Comparison of ENCODE assay signal across 14 cellular contexts in genomic region chr10:34702093-34702952, GRCh38.
A peak's percentile ranks its signal among the peaks of the same experiment; 100 is the strongest.
DNase-seq lines count a peak whose midpoint lies in the region; TF ChIP-seq lines count a peak whose summit lies in the region.
"Had no signal": no experiment of that assay in that cellular context is flagged by ENCODE, and none has a peak within 500 bp of the region (broad histone marks: within the 10 kb centered on the region; RNA-seq: fewer than 3 reads in every experiment).

No MANE protein-coding gene starts in this region.

- DNase-seq in ELF-1 (ENCODE audit: low read depth, low spot score): peak; percentile 77
- no peak for DNase-seq in RWPE1 (ENCODE audit: low spot score)
- DNase-seq in esophagus squamous epithelium (lab: John Stamatoyannopoulos, UW): no peak
- DNase-seq in neural progenitor cell (ENCODE audit: low spot score): peak; percentile 54
- no peak for DNase-seq in NCI-H1417 (lab: John Stamatoyannopoulos, UW)
- DNase-seq in GM10266 (ENCODE audit: extremely low spot score): no peak
- no peak for DNase-seq in mucosa of gallbladder (ENCODE audit: low spot score)
- DNase-seq in SW480 (ENCODE audit: low spot score): no peak
- DNase-seq: activated CD4-positive, alpha-beta T cell treated with anti-CD3 and anti-CD28 coated beads, Interleukin-2, amount 10 ng/mL, durations not matched to agents 24 days and 14 days; activated naive CD8-positive, alpha-beta T cell treated with anti-CD3 and anti-CD28 coated beads for 36 hours; Calu3; GOT3; stimulated activated CD4-positive, alpha-beta T cell treated with anti-CD3 and anti-CD28 coated beads, Interleukin-4, amount 100 ng/mL, for 24 hours had no signal

- no peak overlapping the region for H3K27ac Mint-ChIP-seq in neural progenitor cell
- H3K27ac Mint-ChIP-seq: activated CD4-positive, alpha-beta T cell treated with anti-CD3 and anti-CD28 coated beads, Interleukin-2, amount 10 ng/mL, durations not matched to agents 24 days and 14 days; activated naive CD8-positive, alpha-beta T cell treated with anti-CD3 and anti-CD28 coated beads for 36 hours had no signal

- 41 to 42% methylated on average over 8 of the region's 8 CpGs for WGBS in esophagus squamous epithelium, 2 donors

- H3K27me3 Mint-ChIP-seq in neural progenitor cell (ENCODE audit: insufficient read depth, low read depth): no peaks in the 10 kb centered on the region

- H3K9ac ChIP-seq in neural progenitor cell: no peak overlapping the region

- CTCF ChIA-PET in RWPE1 (lab: Yijun Ruan, JAX): interaction anchor here (0.5 to 0.7 kb wide), 2 partner anchors 177 to 1192 kb away, joined by 3 read pairs; no protein-coding TSS in a partner anchor

- H3K9me3 Mint-ChIP-seq in neural progenitor cell: no peaks in the 10 kb centered on the region
- H3K9me3 Mint-ChIP-seq: activated CD4-positive, alpha-beta T cell treated with anti-CD3 and anti-CD28 coated beads, Interleukin-2, amount 10 ng/mL, durations not matched to agents 24 days and 14 days; activated naive CD8-positive, alpha-beta T cell treated with anti-CD3 and anti-CD28 coated beads for 36 hours; neural crest cell had no signal

- no peak overlapping the region for H3K4me3 Mint-ChIP-seq in neural progenitor cell
- H3K4me3 Mint-ChIP-seq: activated CD4-positive, alpha-beta T cell treated with anti-CD3 and anti-CD28 coated beads, Interleukin-2, amount 10 ng/mL, durations not matched to agents 24 days and 14 days; activated naive CD8-positive, alpha-beta T cell treated with anti-CD3 and anti-CD28 coated beads for 36 hours; neural crest cell had no signal

- H3K27me3 ChIP-seq in esophagus squamous epithelium (no peaks in the 10 kb centered on the region), neural progenitor cell (no peaks in the 10 kb centered on the region)

- peaks cover 54% of the 10 kb centered on the region for H3K4me1 Mint-ChIP-seq in neural progenitor cell

- H3K4me3 ChIP-seq in esophagus squamous epithelium (no peak overlapping the region), neural progenitor cell (no peak overlapping the region)

- peaks cover 37% of the 10 kb centered on the region for H4K20me1 ChIP-seq in neural progenitor cell (ENCODE audit: low read depth)

- H3K27ac ChIP-seq in RWPE1: peak overlapping the region; percentile 69
- H3K27ac ChIP-seq in esophagus squamous epithelium: peak overlapping the region; percentile 30 to 65 (median 58)
- peak overlapping the region; percentile 34 for H3K27ac ChIP-seq in neural progenitor cell

- H3K79me2 ChIP-seq in neural progenitor cell (ENCODE audit: low read depth): peaks cover 100% of the 10 kb centered on the region

- no peaks in the 10 kb centered on the region for H3K36me3 Mint-ChIP-seq in neural progenitor cell
- H3K36me3 Mint-ChIP-seq: activated naive CD8-positive, alpha-beta T cell treated with anti-CD3 and anti-CD28 coated beads for 36 hours had no signal

- peak overlapping the region; percentile 26 for H3K4me2 ChIP-seq in neural progenitor cell

- intact Hi-C loops in esophagus squamous epithelium (cut with DNase I): no loop called here

- H2AFZ ChIP-seq in neural progenitor cell (replicated peaks): no peak overlapping the region

- no peaks in the 10 kb centered on the region for H3K9me3 ChIP-seq in esophagus squamous epithelium
- no peaks in the 10 kb centered on the region for H3K9me3 ChIP-seq in neural progenitor cell (ENCODE audit: low read depth)

- POLR2A ChIA-PET in RWPE1 (lab: Yijun Ruan, JAX; ENCODE audit: low non-redundant PET): no interaction called here

- H3F3A ChIP-seq in neural progenitor cell (ENCODE audit: low read depth): peaks cover 10% of the 10 kb centered on the region

- TF ChIP-seq POLR2A in esophagus squamous epithelium (IDR thresholded peaks at IDR 0.05): no peak

- H3K36me3 ChIP-seq in esophagus squamous epithelium (no peaks in the 10 kb centered on the region), neural progenitor cell (no peaks in the 10 kb centered on the region)

- TF ChIP-seq CTCF in RWPE1 (conservative IDR thresholded peaks at IDR 0.05; ENCODE audit: low read depth) (no peak), esophagus squamous epithelium (IDR thresholded peaks at IDR 0.05) (peak in 2 of 6 experiments; percentile 4 to 10), neural progenitor cell (IDR thresholded peaks at IDR 0.05) (no peak), GM10266 (IDR thresholded peaks at IDR 0.05; ENCODE audit: control insufficient read depth, insufficient read depth, low read depth, missing control alignments) (no peak)

- peaks cover 13 to 91% (median 24%) of the 10 kb centered on the region in 3 donors for H3K4me1 ChIP-seq in esophagus squamous epithelium
- H3K4me1 ChIP-seq in neural progenitor cell: peaks cover 19% of the 10 kb centered on the region

Comparison
In these comparisons a context has a peak if more than half of its experiments do, and no peak if none do; other contexts are left out.
1. DNase-seq: peak in ELF-1 (single experiment) and neural progenitor cell (single experiment); none in RWPE1 (single experiment), esophagus squamous epithelium (single experiment), NCI-H1417 (0 of 3), GM10266 (single experiment), mucosa of gallbladder (single experiment) and SW480 (single experiment).
2. Peak in every context shown above with its lines, with median percentiles within 50 percentile points of each other: H3K27ac ChIP-seq.